In genomic region chr12:82954064-82954463, GRCh38 we compare ENCODE assay signal across 31 cellular contexts.
"Had no signal": no experiment of that assay in that cellular context is flagged by ENCODE, and none has a peak within 500 bp of the region (broad histone marks: within the 10 kb centered on the region; RNA-seq: fewer than 3 reads in every experiment).

No MANE protein-coding gene starts in this region.

- H3K27me3 Mint-ChIP-seq: activated B cell treated with CpG ODN at 0.5 μM for 24 hours; activated naive CD8-positive, alpha-beta T cell; activated T-helper 17 cell treated with anti-CD3 and anti-CD28 coated beads, Interleukin-2, amount 50 U/mL, for 72 hours; central memory CD8-positive, alpha-beta T cell; effector memory CD8-positive, alpha-beta T cell; T-helper 17 cell had no signal

- ATAC-seq: activated CD4-positive, CD25-positive, alpha-beta regulatory T cell treated with anti-CD3 and anti-CD28 coated beads, Interleukin-2, amount 50 U/mL, for 24 hours; activated CD8-positive, alpha-beta T cell treated with anti-CD3 and anti-CD28 coated beads for 36 hours; activated T-cell treated with anti-CD3 and anti-CD28 coated beads, Interleukin-2, amount 50 U/mL, for 4 hours; activated T-helper 17 cell treated with anti-CD3 and anti-CD28 coated beads, Interleukin-2, amount 50 U/mL, for 72 hours; effector memory CD8-positive, alpha-beta T cell; gastrocnemius medialis; T-helper 17 cell had no signal

- H3K9me3 Mint-ChIP-seq: activated B cell treated with CpG ODN at 0.5 μM for 24 hours; activated CD8-positive, alpha-beta T cell treated with anti-CD3 and anti-CD28 coated beads for 36 hours; activated T-cell treated with anti-CD3 and anti-CD28 coated beads, Interleukin-2, amount 50 U/mL, for 4 hours; central memory CD8-positive, alpha-beta T cell; effector memory CD8-positive, alpha-beta T cell; T-helper 2 cell treated with Interferon-gamma antibody and Interleukin-4, amounts not matched to agents 5 μg/mL and 100 μg/mL, for 36 hours had no signal

- H3K27ac Mint-ChIP-seq: activated B cell treated with CpG ODN at 0.5 μM for 24 hours; activated CD8-positive, alpha-beta T cell treated with anti-CD3 and anti-CD28 coated beads for 36 hours; activated naive CD8-positive, alpha-beta T cell; activated T-helper 17 cell treated with anti-CD3 and anti-CD28 coated beads, Interleukin-2, amount 50 U/mL, for 72 hours; effector memory CD8-positive, alpha-beta T cell; T-helper 17 cell; T-helper 2 cell treated with Interferon-gamma antibody and Interleukin-4, amounts not matched to agents 5 μg/mL and 100 μg/mL, for 36 hours had no signal

- H3K36me3 Mint-ChIP-seq: activated naive CD8-positive, alpha-beta T cell had no signal

- H3K4me3 Mint-ChIP-seq: activated B cell treated with CpG ODN at 0.5 μM for 24 hours; activated CD8-positive, alpha-beta T cell treated with anti-CD3 and anti-CD28 coated beads for 36 hours; activated naive CD8-positive, alpha-beta T cell; activated T-cell treated with anti-CD3 and anti-CD28 coated beads, Interleukin-2, amount 50 U/mL, for 4 hours; activated T-helper 17 cell treated with anti-CD3 and anti-CD28 coated beads, Interleukin-2, amount 50 U/mL, for 72 hours; central memory CD8-positive, alpha-beta T cell; effector memory CD8-positive, alpha-beta T cell; T-helper 17 cell; T-helper 2 cell treated with Interferon-gamma antibody and Interleukin-4, amounts not matched to agents 5 μg/mL and 100 μg/mL, for 36 hours had no signal

- H3K4me1 Mint-ChIP-seq: activated B cell treated with CpG ODN at 0.5 μM for 24 hours; central memory CD8-positive, alpha-beta T cell; T-helper 17 cell had no signal

- DNase-seq: activated B cell treated with CpG ODN at 0.5 μM for 24 hours; activated CD4-positive, alpha-beta T cell treated with anti-CD3 and anti-CD28 coated beads for 48 hours; activated CD4-positive, alpha-beta T cell treated with anti-CD3 and anti-CD28 coated beads, Interleukin-2, amount 50 U/mL, for 1 hour; activated CD4-positive, alpha-beta T cell treated with anti-CD3 and anti-CD28 coated beads, Interleukin-2, amount 50 U/mL, for 48 hours; activated CD8-positive, alpha-beta memory T cell treated with anti-CD3 and anti-CD28 coated beads for 24 hours; activated CD8-positive, alpha-beta T cell treated with anti-CD3 and anti-CD28 coated beads for 36 hours; activated effector memory CD4-positive, alpha-beta T cell treated with Interleukin-2 at 50 U/mL for 16 hours; activated gamma-delta T cell treated with Interleukin-2 at 50 U/mL for 16 hours; activated naive CD4-positive, alpha-beta T cell treated with anti-CD3 and anti-CD28 coated beads, Interleukin-2, amount 50 U/mL, for 16 hours; activated naive CD4-positive, alpha-beta T cell treated with Interleukin-2 at 50 U/mL for 16 hours; activated T-cell treated with anti-CD3 and anti-CD28 coated beads, Interleukin-2, amount 50 U/mL, for 4 hours; amniotic stem cell; anterior cingulate cortex; brain microvascular endothelial cell; cortex of kidney; dermis blood vessel endothelial cell; effector CD4-positive, alpha-beta T cell; effector memory CD8-positive, alpha-beta T cell; erythroblast; foreskin keratinocyte; gastrocnemius medialis; glutamatergic neuron; T-helper 1 cell; T-helper 17 cell; T1000; WERI-Rb-1 had no signal
